In the genomic region with DNA sequence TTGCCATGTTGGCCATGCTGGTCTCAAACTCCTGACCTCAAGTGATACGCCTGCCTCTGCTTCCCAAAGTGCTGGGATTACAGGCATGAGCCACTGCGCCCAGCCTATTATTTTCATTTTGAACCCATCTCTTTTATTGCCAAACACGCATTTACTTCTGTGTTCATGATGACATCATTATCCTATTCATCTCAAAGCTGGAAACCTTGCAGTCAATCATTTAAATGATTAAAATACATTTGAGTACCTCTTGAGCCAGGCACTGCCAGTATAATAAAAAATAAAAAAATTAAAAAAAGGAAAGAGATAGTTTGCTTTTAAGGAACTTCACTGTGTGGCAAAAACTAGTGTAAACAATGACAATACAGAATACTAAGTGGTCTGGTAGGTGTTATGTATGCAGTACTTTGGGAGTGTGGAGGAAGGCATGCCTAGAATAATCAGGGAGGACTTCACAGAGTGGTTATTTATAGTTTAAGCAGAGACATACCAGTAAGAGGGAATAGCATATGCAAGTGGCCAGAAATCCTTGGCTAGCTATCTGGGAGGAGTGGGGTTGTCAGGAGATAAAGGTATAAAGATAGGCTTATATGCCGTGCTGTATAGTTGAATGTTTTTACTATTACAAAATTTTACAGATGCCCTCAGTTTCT, we compare ENCODE assay signal across 15 cellular contexts. TPM values are rescaled to one million over a fixed set of nuclear protein-coding genes. Genes with fewer than 3 reads are reported as not detected.
DNase-seq lines count a peak whose midpoint lies in the region; ATAC-seq and TF ChIP-seq lines count a peak whose summit lies in the region.
"Had no signal": no experiment of that assay in that cellular context is flagged by ENCODE, and none has a peak within 500 bp of the region (broad histone marks: within the 10 kb centered on the region; RNA-seq: fewer than 3 reads in every experiment).

No MANE protein-coding gene starts in this region.

- H3K4me1 Mint-ChIP-seq in CD4-positive, alpha-beta T cell (ENCODE audit: low read depth) = peaks cover 45% of the 10 kb centered on the region
- H3K4me1 Mint-ChIP-seq in central memory CD8-positive, alpha-beta T cell = peaks cover 41% of the 10 kb centered on the region
- H3K4me1 Mint-ChIP-seq in naive thymus-derived CD4-positive, alpha-beta T cell = peaks cover 25 to 61% (median 48%) of the 10 kb centered on the region in 7 donors

- no peak for TF ChIP-seq CTCF in CD4-positive, alpha-beta T cell (IDR thresholded peaks at IDR 0.05)

- H3K36me3 Mint-ChIP-seq in CD4-positive, alpha-beta T cell (ENCODE audit: low read depth) = peaks cover 76% of the 10 kb centered on the region
- H3K36me3 Mint-ChIP-seq in central memory CD8-positive, alpha-beta T cell (ENCODE audit: insufficient read depth) = peaks cover 72% of the 10 kb centered on the region
- H3K36me3 Mint-ChIP-seq in naive thymus-derived CD4-positive, alpha-beta T cell = peaks cover 3 to 30% (median 25%) of the 10 kb centered on the region in 5 donors

- no peak overlapping the region for H3K4me3 Mint-ChIP-seq in CD4-positive, alpha-beta T cell
- H3K4me3 Mint-ChIP-seq in central memory CD8-positive, alpha-beta T cell = no peak overlapping the region
- H3K4me3 Mint-ChIP-seq in naive thymus-derived CD4-positive, alpha-beta T cell = peak overlapping the region in 4 of 10 donors; percentile 20 to 70 (median 48)
- H3K4me3 Mint-ChIP-seq: activated naive CD4-positive, alpha-beta T cell treated with anti-CD3 and anti-CD28 coated beads for 36 hours had no signal

- H3K27ac Mint-ChIP-seq in CD4-positive, alpha-beta T cell = peak overlapping the region; percentile 9
- H3K27ac Mint-ChIP-seq in central memory CD8-positive, alpha-beta T cell (ENCODE audit: low read depth) = peak overlapping the region; percentile 80
- peak overlapping the region in 5 of 9 donors; percentile 9 to 47 (median 40) for H3K27ac Mint-ChIP-seq in naive thymus-derived CD4-positive, alpha-beta T cell
- H3K27ac Mint-ChIP-seq: activated naive CD4-positive, alpha-beta T cell treated with anti-CD3 and anti-CD28 coated beads for 36 hours had no signal

- H3K27me3 ChIP-seq in CD4-positive, alpha-beta T cell (ENCODE audit: control insufficient read depth, insufficient read depth, low read length) = no peaks in the 10 kb centered on the region
- no peaks in the 10 kb centered on the region for H3K27me3 ChIP-seq in naive thymus-derived CD4-positive, alpha-beta T cell (ENCODE audit: control insufficient read depth in 2 of 2, insufficient read depth in 2 of 2, low read length in 2 of 2)
- H3K27me3 ChIP-seq: ascending aorta, transverse colon had no signal

- H3K9me3 Mint-ChIP-seq in CD4-positive, alpha-beta T cell = no peaks in the 10 kb centered on the region
- H3K9me3 Mint-ChIP-seq in central memory CD8-positive, alpha-beta T cell = no peaks in the 10 kb centered on the region
- H3K9me3 Mint-ChIP-seq in naive thymus-derived CD4-positive, alpha-beta T cell = no peaks in the 10 kb centered on the region
- H3K9me3 Mint-ChIP-seq: activated naive CD4-positive, alpha-beta T cell treated with anti-CD3 and anti-CD28 coated beads for 36 hours had no signal

- intact Hi-C loops in CD4-positive, alpha-beta T cell (cut with DNase I, micrococcal nuclease) = no loop called here
- intact Hi-C loops in naive thymus-derived CD4-positive, alpha-beta T cell (cut with micrococcal nuclease) = no loop called here

- CTCF ChIA-PET in CD4-positive, alpha-beta T cell (lab: Charles Lee) = no interaction called here
- CTCF ChIA-PET in naive thymus-derived CD4-positive, alpha-beta T cell (lab: Charles Lee) = interaction anchor here (1.5 kb wide), 1 partner anchor 28 kb away, joined by 3 read pairs; no protein-coding TSS in a partner anchor

- DNase-seq in CD4-positive, alpha-beta T cell = no peak
- DNase-seq in NCI-H2029 (lab: John Stamatoyannopoulos, UW) (peak; percentile 42), NCI-H748 treated with DMSO at 0.1 percent for 48 hours (lab: John Stamatoyannopoulos, UW) (no peak), GM19240 (ENCODE audit: insufficient read length, low spot score) (no peak), NCI-H446 (lab: John Stamatoyannopoulos, UW) (no peak)
- no peak for DNase-seq in central memory CD8-positive, alpha-beta T cell (ENCODE audit: low spot score in 2 of 2)
- DNase-seq in naive thymus-derived CD4-positive, alpha-beta T cell = no peak
- DNase-seq: activated CD4-positive, alpha-beta T cell treated with anti-CD3 and anti-CD28 coated beads, Interleukin-2, amount 50 U/mL, for 4 hours; activated naive CD4-positive, alpha-beta T cell treated with anti-CD3 and anti-CD28 coated beads for 36 hours; AML-193; NCI-H1930; stimulated activated naive CD4-positive, alpha-beta T cell; transverse colon had no signal

- no peaks in the 10 kb centered on the region for H3K27me3 Mint-ChIP-seq in CD4-positive, alpha-beta T cell
- H3K27me3 Mint-ChIP-seq in central memory CD8-positive, alpha-beta T cell = no peaks in the 10 kb centered on the region
- H3K27me3 Mint-ChIP-seq in naive thymus-derived CD4-positive, alpha-beta T cell = no peaks in the 10 kb centered on the region

- POLR2A ChIA-PET in CD4-positive, alpha-beta T cell (lab: Charles Lee) = no interaction called here
- POLR2A ChIA-PET in naive thymus-derived CD4-positive, alpha-beta T cell (lab: Charles Lee) = interaction anchor here (0.7 kb wide), 2 partner anchors 27 to 1062 kb away, joined by 3 read pairs; a partner anchor contains a TSS

- H3K4me1 ChIP-seq in naive thymus-derived CD4-positive, alpha-beta T cell (ENCODE audit: control insufficient read depth in 2 of 2, insufficient read depth in 2 of 2, low read length in 2 of 2) = peaks cover 11 to 23% of the 10 kb centered on the region in 2 donors

- peaks cover 4 to 34% (median 4%) of the 10 kb centered on the region in 3 experiments for H3K36me3 ChIP-seq in naive thymus-derived CD4-positive, alpha-beta T cell (ENCODE audit: control insufficient read depth in 2 of 3, insufficient read depth in 3 of 3, low read length in 3 of 3)

- no peak overlapping the region for H3K4me3 ChIP-seq in naive thymus-derived CD4-positive, alpha-beta T cell (ENCODE audit: low read length)
- H3K4me3 ChIP-seq: ascending aorta, transverse colon had no signal

- H3K27ac ChIP-seq in CD4-positive, alpha-beta T cell (ENCODE audit: low read depth, low read length) = no peak overlapping the region
- no peak overlapping the region for H3K27ac ChIP-seq in naive thymus-derived CD4-positive, alpha-beta T cell (ENCODE audit: low read depth, low read length)
- H3K27ac ChIP-seq: ascending aorta had no signal

- no peak for ATAC-seq in CD4-positive, alpha-beta T cell (ENCODE audit: poor library complexity)
- ATAC-seq in central memory CD8-positive, alpha-beta T cell (replicated peaks; ENCODE audit: extremely low read depth, poor library complexity, severe bottlenecking) = no peak
- no peak for ATAC-seq in naive thymus-derived CD4-positive, alpha-beta T cell
- no peak for ATAC-seq in HG02759 (IDR thresholded peaks at IDR 0.05; ENCODE audit: unreplicated experiment)

- H3K9me3 ChIP-seq in CD4-positive, alpha-beta T cell (ENCODE audit: control insufficient read depth, low read length) = no peaks in the 10 kb centered on the region
- H3K9me3 ChIP-seq in naive thymus-derived CD4-positive, alpha-beta T cell (ENCODE audit: control insufficient read depth in 2 of 3, low read length in 3 of 3) = no peaks in the 10 kb centered on the region
- H3K9me3 ChIP-seq: ascending aorta, transverse colon had no signal

RNA-seq across cellular contexts. Expression of a gene that starts 8.6 kb away (rescaled TPM):
- 10 to 100 TPM; 87.6 to 93.3 TPM for total RNA-seq in CD4-positive, alpha-beta T cell
- total RNA-seq in naive thymus-derived CD4-positive, alpha-beta T cell = 100 to 1,000 TPM; 105 to 126 (median 117) TPM
- polyA plus RNA-seq in naive thymus-derived CD4-positive, alpha-beta T cell = 10 to 100 TPM; 57.0 to 65.4 TPM

RNA-seq across cellular contexts. Expression of a gene that starts 55.4 kb away (rescaled TPM):
- 1 to 10 TPM; 2.8 to 3.1 TPM for total RNA-seq in CD4-positive, alpha-beta T cell
- total RNA-seq in naive thymus-derived CD4-positive, alpha-beta T cell = 1 to 10 TPM; 1.3 to 3.6 (median 3.1) TPM
- under 1 TPM; 0.20 to 0.40 TPM for polyA plus RNA-seq in naive thymus-derived CD4-positive, alpha-beta T cell

Comparison
In these comparisons a context has a peak if more than half of its experiments do, and no peak if none do; other contexts are left out.
1. H3K27ac Mint-ChIP-seq: peak in every context shown above with its lines; median percentile 80 in central memory CD8-positive, alpha-beta T cell; 40 in naive thymus-derived CD4-positive, alpha-beta T cell; 9 in CD4-positive, alpha-beta T cell.